In genomic region chr3:51501833-51502561, GRCh38 we compare ENCODE assay signal across 8 cellular contexts. TPM values are rescaled to one million over a fixed set of nuclear protein-coding genes. Genes with fewer than 3 reads are reported as not detected.
A peak's percentile ranks its signal among the peaks of the same experiment; 100 is the strongest.
DNase-seq lines count a peak whose midpoint lies in the region; ATAC-seq, FAIRE-seq and TF ChIP-seq lines count a peak whose summit lies in the region.

No MANE protein-coding gene starts in this region.

- peak; percentile 94 for TF ChIP-seq CTCF in GM12865 (IDR thresholded peaks at IDR 0.05; ENCODE audit: insufficient read depth, low read depth, low read length, missing control alignments)
- peak; percentile 77 for TF ChIP-seq CTCF in KMS-11 (conservative IDR thresholded peaks at IDR 0.05; ENCODE audit: low read depth, low read length)
- peak; percentile 82 to 93 (median 91) for TF ChIP-seq CTCF in pancreas (IDR thresholded peaks at IDR 0.05)
- peak; percentile 89 to 95 (median 94) for TF ChIP-seq CTCF in tibial nerve (IDR thresholded peaks at IDR 0.05)

- peak; percentile 87 for DNase-seq in GM12865 (ENCODE audit: low read depth)
- peak; percentile 84 for DNase-seq in SK-MEL-5 (ENCODE audit: low read depth, low spot score)
- DNase-seq in activated naive CD4-positive, alpha-beta T cell treated with Interleukin-2 at 50 U/mL for 16 hours = peak; percentile 84
- DNase-seq in glomerular endothelial cell (ENCODE audit: extremely low read depth, low read depth, low spot score) = peak; percentile 54
- DNase-seq in pancreas = peak; percentile 60 to 89 (median 80)
- DNase-seq in tibial nerve (ENCODE audit: low spot score in 2 of 2) = peak; percentile 67 to 90

- no peak overlapping the region for H3K4me2 ChIP-seq in KMS-11

- H3K27ac ChIP-seq in KMS-11 = no peak overlapping the region
- no peak overlapping the region for H3K27ac ChIP-seq in pancreas
- peak overlapping the region in 1 of 4 donors; percentile 97 for H3K27ac ChIP-seq in tibial nerve

- H3K36me3 ChIP-seq in KMS-11 (ENCODE audit: insufficient read depth) (no peaks in the 10 kb centered on the region), pancreas (no peaks in the 10 kb centered on the region), tibial nerve (no peaks in the 10 kb centered on the region)

- TF ChIP-seq POLR2A in tibial nerve (IDR thresholded peaks at IDR 0.05) = no peak

- intact Hi-C loops in pancreas (cut with DNase I) = loop anchor here (5.0 to 10.0 kb wide), 6 partner anchors 163 to 303 kb away; no protein-coding TSS in a partner anchor

- ATAC-seq in pancreas (peak in 3 of 4 donors; percentile 18 to 22 (median 20)), HG02759 (IDR thresholded peaks at IDR 0.05; ENCODE audit: unreplicated experiment) (no peak)

- H3K4me3 ChIP-seq in GM12865 (ENCODE audit: low read depth, low read length) = no peak overlapping the region
- H3K4me3 ChIP-seq in KMS-11 (IDR thresholded peaks at IDR 0.05; ENCODE audit: insufficient read depth, low read depth, low read length) = no peak overlapping the region
- no peak overlapping the region for H3K4me3 ChIP-seq in pancreas
- no peak overlapping the region for H3K4me3 ChIP-seq in tibial nerve

- H3K9me3 ChIP-seq in pancreas (no peaks in the 10 kb centered on the region), tibial nerve (no peaks in the 10 kb centered on the region)

- H2AFZ ChIP-seq in KMS-11 (ENCODE audit: low read depth) = peak overlapping the region; percentile 52

- H3K27me3 ChIP-seq in KMS-11 (ENCODE audit: insufficient read depth, low read depth) = no peaks in the 10 kb centered on the region
- no peaks in the 10 kb centered on the region for H3K27me3 ChIP-seq in pancreas
- no peaks in the 10 kb centered on the region for H3K27me3 ChIP-seq in tibial nerve

- H3K79me2 ChIP-seq in KMS-11 (ENCODE audit: insufficient read depth, low read depth) = peaks cover 24% of the 10 kb centered on the region

- in situ Hi-C loops in SK-MEL-5 (cut with HindIII; ENCODE audit: low pct_unique_long_range_greater_than_20kb, low sequenced_read_pairs) = no loop called here

- no peaks in the 10 kb centered on the region for H4K20me1 ChIP-seq in KMS-11 (ENCODE audit: insufficient read depth)

- TF ChIP-seq EP300 in tibial nerve (IDR thresholded peaks at IDR 0.05) = no peak

- H3K9ac ChIP-seq in KMS-11 = no peak overlapping the region

- 4 to 5% methylated on average over 6 of the region's 6 CpGs for WGBS in pancreas, 2 donors
- WGBS in tibial nerve, 2 donors = 2 to 11% methylated on average over 6 of the region's 6 CpGs

- H3K4me1 ChIP-seq in KMS-11 (ENCODE audit: low read depth, poor library complexity, severe bottlenecking) (peaks cover 19% of the 10 kb centered on the region), pancreas (peaks cover 0 to 7% (median 0%) of the 10 kb centered on the region in 3 donors), tibial nerve (peaks cover 0 to 25% (median 2%) of the 10 kb centered on the region in 4 donors)

- no peak for FAIRE-seq in pancreas (lab: Jason Lieb, UNC)

RNA-seq across cellular contexts. Expression of gene DCAF1, which starts 2.2 kb away (rescaled TPM):
- total RNA-seq in SK-MEL-5 (2014; rRNA removed; shearing (Covaris generic)) = 19.2 and 24.0 TPM in 2 replicates
- 19.9 and 24.8 TPM in 2 replicates for polyA plus RNA-seq in SK-MEL-5 (2015; cell fraction: cytosol; rRNA removed)
- polyA plus RNA-seq in SK-MEL-5 (2015; cell fraction: nucleus; rRNA removed) = 27.7 and 35.3 TPM in 2 replicates
- total RNA-seq in glomerular endothelial cell (10.2 and 12.7 TPM in 2 replicates), pancreas (10 to 100 TPM in 1 of 6 donors, 1 to 10 TPM in 5; 5.7 to 12.5 (median 8.1) TPM), tibial nerve (10 to 100 TPM; 15.7 to 23.2 (median 18.1) TPM)
- 1 to 10 TPM; 4.9 to 8.5 TPM for polyA plus RNA-seq in pancreas

RNA-seq across cellular contexts. Expression of gene RAD54L2, which starts 36.5 kb away (rescaled TPM):
- 11.6 and 16.5 TPM in 2 replicates for total RNA-seq in SK-MEL-5 (2014; rRNA removed; shearing (Covaris generic))
- 10.1 and 13.8 TPM in 2 replicates for polyA plus RNA-seq in SK-MEL-5 (2015; cell fraction: cytosol; rRNA removed)
- polyA plus RNA-seq in SK-MEL-5 (2015; cell fraction: nucleus; rRNA removed) = 29.6 and 46.1 TPM in 2 replicates
- total RNA-seq in glomerular endothelial cell = 12.5 and 28.0 TPM in 2 replicates
- 10 to 100 TPM in 1 of 6 donors, 1 to 10 TPM in 5; 7.2 to 12.3 (median 8.8) TPM for total RNA-seq in pancreas
- polyA plus RNA-seq in pancreas = 1 to 10 TPM; 4.2 to 6.4 TPM
- 10 to 100 TPM; 21.0 to 35.8 (median 28.5) TPM for total RNA-seq in tibial nerve
